In the genomic region with DNA sequence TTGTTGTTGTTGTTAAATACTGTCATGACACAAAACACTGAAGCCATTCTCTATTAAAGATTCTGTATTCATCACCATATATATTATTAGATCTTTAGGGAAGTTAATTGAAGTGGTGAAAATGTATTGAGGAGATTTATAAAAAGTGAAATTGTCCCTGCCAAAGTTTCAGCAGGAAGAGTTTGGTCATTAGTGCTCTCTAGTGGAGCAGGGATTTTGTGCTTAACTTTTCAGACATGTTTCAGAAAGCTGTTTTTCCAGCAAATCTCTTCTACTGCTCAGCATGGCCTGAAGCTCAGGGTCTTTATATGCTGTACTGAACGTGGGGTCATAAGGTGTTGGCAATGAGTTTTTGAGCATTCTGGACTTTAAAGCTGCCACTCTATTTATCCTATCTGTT, we compare ENCODE assay signal across 1 cellular context.
TF ChIP-seq lines count a peak whose summit lies in the region.

No MANE protein-coding gene starts in this region.

TF ChIP-seq in GM23338, 12 proteins besides CTCF, POLR2A, EP300 and RAD21 (continued from another document):
- TF ChIP-seq, protein P1, sequence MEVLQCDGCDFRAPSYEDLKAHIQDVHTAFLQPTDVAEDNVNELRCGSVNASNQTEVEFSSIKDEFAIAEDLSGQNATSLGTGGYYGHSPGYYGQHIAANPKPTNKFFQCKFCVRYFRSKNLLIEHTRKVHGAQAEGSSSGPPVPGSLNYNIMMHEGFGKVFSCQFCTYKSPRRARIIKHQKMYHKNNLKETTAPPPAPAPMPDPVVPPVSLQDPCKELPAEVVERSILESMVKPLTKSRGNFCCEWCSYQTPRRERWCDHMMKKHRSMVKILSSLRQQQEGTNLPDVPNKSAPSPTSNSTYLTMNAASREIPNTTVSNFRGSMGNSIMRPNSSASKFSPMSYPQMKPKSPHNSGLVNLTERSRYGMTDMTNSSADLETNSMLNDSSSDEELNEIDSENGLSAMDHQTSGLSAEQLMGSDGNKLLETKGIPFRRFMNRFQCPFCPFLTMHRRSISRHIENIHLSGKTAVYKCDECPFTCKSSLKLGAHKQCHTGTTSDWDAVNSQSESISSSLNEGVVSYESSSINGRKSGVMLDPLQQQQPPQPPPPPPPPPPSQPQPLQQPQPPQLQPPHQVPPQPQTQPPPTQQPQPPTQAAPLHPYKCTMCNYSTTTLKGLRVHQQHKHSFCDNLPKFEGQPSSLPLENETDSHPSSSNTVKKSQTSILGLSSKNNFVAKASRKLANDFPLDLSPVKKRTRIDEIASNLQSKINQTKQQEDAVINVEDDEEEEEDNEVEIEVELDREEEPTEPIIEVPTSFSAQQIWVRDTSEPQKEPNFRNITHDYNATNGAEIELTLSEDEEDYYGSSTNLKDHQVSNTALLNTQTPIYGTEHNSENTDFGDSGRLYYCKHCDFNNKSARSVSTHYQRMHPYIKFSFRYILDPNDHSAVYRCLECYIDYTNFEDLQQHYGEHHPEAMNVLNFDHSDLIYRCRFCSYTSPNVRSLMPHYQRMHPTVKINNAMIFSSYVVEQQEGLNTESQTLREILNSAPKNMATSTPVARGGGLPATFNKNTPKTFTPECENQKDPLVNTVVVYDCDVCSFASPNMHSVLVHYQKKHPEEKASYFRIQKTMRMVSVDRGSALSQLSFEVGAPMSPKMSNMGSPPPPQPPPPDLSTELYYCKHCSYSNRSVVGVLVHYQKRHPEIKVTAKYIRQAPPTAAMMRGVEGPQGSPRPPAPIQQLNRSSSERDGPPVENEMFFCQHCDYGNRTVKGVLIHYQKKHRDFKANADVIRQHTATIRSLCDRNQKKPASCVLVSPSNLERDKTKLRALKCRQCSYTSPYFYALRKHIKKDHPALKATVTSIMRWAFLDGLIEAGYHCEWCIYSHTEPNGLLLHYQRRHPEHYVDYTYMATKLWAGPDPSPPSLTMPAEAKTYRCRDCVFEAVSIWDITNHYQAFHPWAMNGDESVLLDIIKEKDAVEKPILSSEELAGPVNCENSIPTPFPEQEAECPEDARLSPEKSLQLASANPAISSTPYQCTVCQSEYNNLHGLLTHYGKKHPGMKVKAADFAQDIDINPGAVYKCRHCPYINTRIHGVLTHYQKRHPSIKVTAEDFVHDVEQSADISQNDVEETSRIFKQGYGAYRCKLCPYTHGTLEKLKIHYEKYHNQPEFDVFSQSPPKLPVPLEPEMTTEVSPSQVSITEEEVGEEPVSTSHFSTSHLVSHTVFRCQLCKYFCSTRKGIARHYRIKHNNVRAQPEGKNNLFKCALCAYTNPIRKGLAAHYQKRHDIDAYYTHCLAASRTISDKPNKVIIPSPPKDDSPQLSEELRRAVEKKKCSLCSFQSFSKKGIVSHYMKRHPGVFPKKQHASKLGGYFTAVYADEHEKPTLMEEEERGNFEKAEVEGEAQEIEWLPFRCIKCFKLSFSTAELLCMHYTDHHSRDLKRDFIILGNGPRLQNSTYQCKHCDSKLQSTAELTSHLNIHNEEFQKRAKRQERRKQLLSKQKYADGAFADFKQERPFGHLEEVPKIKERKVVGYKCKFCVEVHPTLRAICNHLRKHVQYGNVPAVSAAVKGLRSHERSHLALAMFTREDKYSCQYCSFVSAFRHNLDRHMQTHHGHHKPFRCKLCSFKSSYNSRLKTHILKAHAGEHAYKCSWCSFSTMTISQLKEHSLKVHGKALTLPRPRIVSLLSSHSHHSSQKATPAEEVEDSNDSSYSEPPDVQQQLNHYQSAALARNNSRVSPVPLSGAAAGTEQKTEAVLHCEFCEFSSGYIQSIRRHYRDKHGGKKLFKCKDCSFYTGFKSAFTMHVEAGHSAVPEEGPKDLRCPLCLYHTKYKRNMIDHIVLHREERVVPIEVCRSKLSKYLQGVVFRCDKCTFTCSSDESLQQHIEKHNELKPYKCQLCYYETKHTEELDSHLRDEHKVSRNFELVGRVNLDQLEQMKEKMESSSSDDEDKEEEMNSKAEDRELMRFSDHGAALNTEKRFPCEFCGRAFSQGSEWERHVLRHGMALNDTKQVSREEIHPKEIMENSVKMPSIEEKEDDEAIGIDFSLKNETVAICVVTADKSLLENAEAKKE (CRISPR knock-in tag; IDR thresholded peaks at IDR 0.05) = no peak
- TF ChIP-seq JUNB (IDR thresholded peaks at IDR 0.05; ENCODE audit: unreplicated experiment) (no peak), STAT1 (IDR thresholded peaks at IDR 0.05; ENCODE audit: unreplicated experiment) (no peak)
- TF ChIP-seq, protein P2, sequence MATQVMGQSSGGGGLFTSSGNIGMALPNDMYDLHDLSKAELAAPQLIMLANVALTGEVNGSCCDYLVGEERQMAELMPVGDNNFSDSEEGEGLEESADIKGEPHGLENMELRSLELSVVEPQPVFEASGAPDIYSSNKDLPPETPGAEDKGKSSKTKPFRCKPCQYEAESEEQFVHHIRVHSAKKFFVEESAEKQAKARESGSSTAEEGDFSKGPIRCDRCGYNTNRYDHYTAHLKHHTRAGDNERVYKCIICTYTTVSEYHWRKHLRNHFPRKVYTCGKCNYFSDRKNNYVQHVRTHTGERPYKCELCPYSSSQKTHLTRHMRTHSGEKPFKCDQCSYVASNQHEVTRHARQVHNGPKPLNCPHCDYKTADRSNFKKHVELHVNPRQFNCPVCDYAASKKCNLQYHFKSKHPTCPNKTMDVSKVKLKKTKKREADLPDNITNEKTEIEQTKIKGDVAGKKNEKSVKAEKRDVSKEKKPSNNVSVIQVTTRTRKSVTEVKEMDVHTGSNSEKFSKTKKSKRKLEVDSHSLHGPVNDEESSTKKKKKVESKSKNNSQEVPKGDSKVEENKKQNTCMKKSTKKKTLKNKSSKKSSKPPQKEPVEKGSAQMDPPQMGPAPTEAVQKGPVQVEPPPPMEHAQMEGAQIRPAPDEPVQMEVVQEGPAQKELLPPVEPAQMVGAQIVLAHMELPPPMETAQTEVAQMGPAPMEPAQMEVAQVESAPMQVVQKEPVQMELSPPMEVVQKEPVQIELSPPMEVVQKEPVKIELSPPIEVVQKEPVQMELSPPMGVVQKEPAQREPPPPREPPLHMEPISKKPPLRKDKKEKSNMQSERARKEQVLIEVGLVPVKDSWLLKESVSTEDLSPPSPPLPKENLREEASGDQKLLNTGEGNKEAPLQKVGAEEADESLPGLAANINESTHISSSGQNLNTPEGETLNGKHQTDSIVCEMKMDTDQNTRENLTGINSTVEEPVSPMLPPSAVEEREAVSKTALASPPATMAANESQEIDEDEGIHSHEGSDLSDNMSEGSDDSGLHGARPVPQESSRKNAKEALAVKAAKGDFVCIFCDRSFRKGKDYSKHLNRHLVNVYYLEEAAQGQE (IDR thresholded peaks at IDR 0.05; ENCODE audit: unreplicated experiment) = no peak
- TF ChIP-seq, protein P3, sequence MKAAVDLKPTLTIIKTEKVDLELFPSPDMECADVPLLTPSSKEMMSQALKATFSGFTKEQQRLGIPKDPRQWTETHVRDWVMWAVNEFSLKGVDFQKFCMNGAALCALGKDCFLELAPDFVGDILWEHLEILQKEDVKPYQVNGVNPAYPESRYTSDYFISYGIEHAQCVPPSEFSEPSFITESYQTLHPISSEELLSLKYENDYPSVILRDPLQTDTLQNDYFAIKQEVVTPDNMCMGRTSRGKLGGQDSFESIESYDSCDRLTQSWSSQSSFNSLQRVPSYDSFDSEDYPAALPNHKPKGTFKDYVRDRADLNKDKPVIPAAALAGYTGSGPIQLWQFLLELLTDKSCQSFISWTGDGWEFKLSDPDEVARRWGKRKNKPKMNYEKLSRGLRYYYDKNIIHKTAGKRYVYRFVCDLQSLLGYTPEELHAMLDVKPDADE (IDR thresholded peaks at IDR 0.05) = no peak
